9 cellular contexts compared by ENCODE assay signal in the genomic region with DNA sequence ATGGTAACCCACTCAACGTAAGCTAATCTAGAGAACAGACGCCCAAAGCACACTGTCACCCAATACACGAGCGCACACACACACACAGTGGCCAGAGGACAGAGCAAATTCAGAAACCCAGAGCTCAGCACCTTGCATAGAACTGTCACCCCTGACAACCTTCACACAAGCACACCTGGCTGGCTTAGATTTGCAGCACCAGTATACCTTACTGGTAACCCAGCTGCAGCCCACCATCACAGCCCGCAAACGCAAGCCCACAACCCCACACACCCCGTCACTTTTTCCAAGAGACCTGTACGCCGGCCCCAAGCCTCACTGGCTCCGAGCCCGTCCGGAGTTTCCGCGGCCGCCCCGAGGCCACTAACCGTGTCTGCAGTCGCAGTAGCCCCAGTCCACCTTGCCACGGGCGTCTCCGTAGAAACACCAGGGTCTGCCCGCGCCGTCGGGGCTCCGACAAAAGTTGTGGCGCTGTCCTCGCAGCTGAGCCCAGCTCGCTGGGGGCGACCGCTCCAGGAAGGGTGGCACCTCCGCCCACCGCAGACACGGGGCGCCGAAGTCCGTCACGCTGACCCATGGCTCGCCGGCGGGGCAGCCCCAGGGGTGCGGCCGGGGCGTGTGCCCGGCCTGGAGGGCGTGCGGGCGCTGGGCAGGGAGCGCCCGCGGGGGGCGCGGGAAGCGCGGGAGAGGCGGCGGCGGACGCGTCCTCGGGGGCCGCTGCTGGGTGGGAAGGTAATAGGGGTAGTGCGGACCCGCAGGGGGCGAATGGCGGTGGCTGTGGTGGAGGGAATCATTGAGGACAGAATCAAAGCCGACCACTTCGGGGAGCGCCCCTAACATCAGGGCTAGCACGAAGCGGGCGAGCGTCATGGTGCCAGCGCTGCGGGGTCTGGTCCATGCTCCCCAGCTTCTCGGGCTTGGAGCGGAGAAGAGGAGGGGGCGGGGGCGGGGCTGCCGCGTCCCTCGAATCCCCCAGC. TPM values are rescaled to one million over a fixed set of nuclear protein-coding genes. Genes with fewer than 3 reads are reported as not detected.
A peak's percentile ranks its signal among the peaks of the same experiment; 100 is the strongest.
DNase-seq lines count a peak whose midpoint lies in the region; ATAC-seq and TF ChIP-seq lines count a peak whose summit lies in the region.
"Had no signal": no experiment of that assay in that cellular context is flagged by ENCODE, and none has a peak within 500 bp of the region (broad histone marks: within the 10 kb centered on the region; RNA-seq: fewer than 3 reads in every experiment).

No MANE protein-coding gene starts in this region.

- H3K4me1 ChIP-seq in gastrocnemius medialis = peaks cover 4% of the 10 kb centered on the region in 2 donors

- TF ChIP-seq CTCF in gastrocnemius medialis (IDR thresholded peaks at IDR 0.05 in 4 of 5, conservative IDR thresholded peaks at IDR 0.05 in 1 of 5) = no peak

- no peaks in the 10 kb centered on the region for H3K9me3 ChIP-seq in gastrocnemius medialis

- no peak overlapping the region for H3K27ac ChIP-seq in gastrocnemius medialis
- H3K27ac ChIP-seq: 22Rv1 had no signal

- DNase-seq in DMS 273 (lab: John Stamatoyannopoulos, UW; ENCODE audit: unreplicated experiment) = peak; percentile 63
- DNase-seq in DMS 273 treated with DMSO at 0.1 percent for 48 hours (lab: John Stamatoyannopoulos, UW) = no peak
- DNase-seq in HCEC 1CT = peak; percentile 48
- DNase-seq in NCI-H1105 (lab: John Stamatoyannopoulos, UW) = peak; percentile 8
- DNase-seq in activated naive CD4-positive, alpha-beta T cell treated with anti-CD3 and anti-CD28 coated beads, Interleukin-2, amount 50 U/mL, for 72 hours (ENCODE audit: low spot score in 2 of 2) = peak in 1 of 2 donors; percentile 10
- peak; percentile 36 for DNase-seq in hepatic stellate cell (ENCODE audit: low spot score)
- peak in 1 of 2 donors; percentile 1 for DNase-seq in gastrocnemius medialis
- DNase-seq in effector CD4-positive, alpha-beta T cell = no peak

- no peak overlapping the region for H3K27ac Mint-ChIP-seq in activated naive CD4-positive, alpha-beta T cell treated with anti-CD3 and anti-CD28 coated beads, Interleukin-2, amount 50 U/mL, for 72 hours

- in situ Hi-C loops in gastrocnemius medialis (cut with MboI; ENCODE audit: low sequenced_read_pairs in 4 of 4) = no loop called here

- H3K27me3 ChIP-seq in gastrocnemius medialis = peaks cover 43 to 56% (median 45%) of the 10 kb centered on the region in 3 donors

- ATAC-seq in activated naive CD4-positive, alpha-beta T cell treated with anti-CD3 and anti-CD28 coated beads, Interleukin-2, amount 50 U/mL, for 72 hours = peak; percentile 38 to 42
- ATAC-seq in gastrocnemius medialis = no peak

- H3K36me3 Mint-ChIP-seq in activated naive CD4-positive, alpha-beta T cell treated with anti-CD3 and anti-CD28 coated beads, Interleukin-2, amount 50 U/mL, for 72 hours = peaks cover 0 to 16% of the 10 kb centered on the region in 2 donors

- intact Hi-C loops in gastrocnemius medialis (cut with DNase I; ENCODE audit: low total_unique reads) = no loop called here

- H3K4me3 ChIP-seq in gastrocnemius medialis = peak overlapping the region; percentile 34 to 45 (median 40)

- TF ChIP-seq POLR2A in gastrocnemius medialis (IDR thresholded peaks at IDR 0.05) = no peak

- no peaks in the 10 kb centered on the region for H3K36me3 ChIP-seq in gastrocnemius medialis

- no peaks in the 10 kb centered on the region for H3K9me3 Mint-ChIP-seq in activated naive CD4-positive, alpha-beta T cell treated with anti-CD3 and anti-CD28 coated beads, Interleukin-2, amount 50 U/mL, for 72 hours

RNA-seq across cellular contexts. Expression of gene PRSS12, which starts 0.7 kb away (rescaled TPM):
- total RNA-seq in activated naive CD4-positive, alpha-beta T cell treated with anti-CD3 and anti-CD28 coated beads, Interleukin-2, amount 50 U/mL, for 72 hours = under 1 TPM in 1 of 2 donors, not detected in 1; 0.30 TPM
- under 1 TPM in 2 of 4 donors, not detected in 2; 0.09 to 0.29 TPM for total RNA-seq in gastrocnemius medialis

Comparison
In these comparisons a context has a peak if more than half of its experiments do, and no peak if none do; other contexts are left out.
1. DNase-seq: peak in DMS 273 (single experiment), HCEC 1CT (single experiment), NCI-H1105 (single experiment) and hepatic stellate cell (single experiment); none in DMS 273 treated with DMSO at 0.1 percent for 48 hours (single experiment) and effector CD4-positive, alpha-beta T cell (single experiment).
2. ATAC-seq: peak in activated naive CD4-positive, alpha-beta T cell treated with anti-CD3 and anti-CD28 coated beads, Interleukin-2, amount 50 U/mL, for 72 hours (2 of 2); none in gastrocnemius medialis (0 of 2).